8 cellular contexts compared by ENCODE assay signal in genomic region chr18:48934708-48935432, GRCh38. TPM values are rescaled to one million over a fixed set of nuclear protein-coding genes. Genes with fewer than 3 reads are reported as not detected.
A peak's percentile ranks its signal among the peaks of the same experiment; 100 is the strongest.
DNase-seq lines count a peak whose midpoint lies in the region; ATAC-seq and TF ChIP-seq lines count a peak whose summit lies in the region.

No MANE protein-coding gene starts in this region.

- no peaks in the 10 kb centered on the region for H3K36me3 Mint-ChIP-seq in activated CD4-positive, alpha-beta memory T cell treated with anti-CD3 and anti-CD28 coated beads for 36 hours

- H4K20me1 ChIP-seq in hepatocyte (ENCODE audit: insufficient read depth, poor library complexity, severe bottlenecking): peaks cover 96% of the 10 kb centered on the region

- H3K27me3 Mint-ChIP-seq in activated CD4-positive, alpha-beta memory T cell treated with anti-CD3 and anti-CD28 coated beads for 36 hours: no peaks in the 10 kb centered on the region

- TF ChIP-seq CTCF in 22Rv1 (IDR thresholded peaks at IDR 0.05) (no peak), hepatocyte (IDR thresholded peaks at IDR 0.05; ENCODE audit: poor library complexity) (no peak), testis (IDR thresholded peaks at IDR 0.05) (no peak)

- POLR2A ChIA-PET in activated CD4-positive, alpha-beta memory T cell treated with anti-CD3 and anti-CD28 coated beads for 36 hours (lab: Charles Lee): interaction anchor here (0.6 to 3.5 kb wide), 3 partner anchors 18 to 779 kb away, joined by 3 to 24 read pairs (median 3); partner anchors contain the start of genes C18orf32 and SMAD7

- CTCF ChIA-PET in activated CD4-positive, alpha-beta memory T cell treated with anti-CD3 and anti-CD28 coated beads for 36 hours (lab: Charles Lee): interaction anchor here (1.2 kb wide), 1 partner anchor 10 kb away, joined by 3 read pairs; no protein-coding TSS in a partner anchor

- 55% methylated on average over 14 of the region's 14 CpGs for WGBS in hepatocyte (ENCODE audit: low lambda C conversion rate, missing lambda C conversion rate)
- WGBS in testis, 2 donors: 38 to 58% methylated on average over 12 to 14 of the region's 14 CpGs

- H3K9me2 ChIP-seq in hepatocyte (replicated peaks; ENCODE audit: insufficient read depth): no peaks in the 10 kb centered on the region

- peak overlapping the region; percentile 76 for H3K27ac Mint-ChIP-seq in activated CD4-positive, alpha-beta memory T cell treated with anti-CD3 and anti-CD28 coated beads for 36 hours

- H3K27ac ChIP-seq in 22Rv1: peak overlapping the region; percentile 94
- peak overlapping the region; percentile 94 for H3K27ac ChIP-seq in hepatocyte
- peak overlapping the region in 1 of 2 donors; percentile 78 for H3K27ac ChIP-seq in testis

- TF ChIP-seq POLR2A in testis (IDR thresholded peaks at IDR 0.05): no peak

- peaks cover 97% of the 10 kb centered on the region for H3K79me2 ChIP-seq in hepatocyte

- H2AFZ ChIP-seq in hepatocyte: no peak overlapping the region

- peak overlapping the region; percentile 40 for H3K4me3 Mint-ChIP-seq in activated CD4-positive, alpha-beta memory T cell treated with anti-CD3 and anti-CD28 coated beads for 36 hours

- intact Hi-C loops in activated CD4-positive, alpha-beta memory T cell treated with anti-CD3 and anti-CD28 coated beads for 36 hours (cut with micrococcal nuclease): loop anchor here (5.0 to 10.0 kb wide), 3 partner anchors 232 to 1350 kb away; partner anchors contain the start of genes CXXC1 and MBD1
- intact Hi-C loops in testis (cut with DNase I; ENCODE audit: low total_unique reads): no loop called here

- peak overlapping the region; percentile 72 for H3K4me2 ChIP-seq in hepatocyte

- H3K4me1 ChIP-seq in hepatocyte (ENCODE audit: insufficient read depth): peaks cover 94% of the 10 kb centered on the region
- peaks cover 42% of the 10 kb centered on the region for H3K4me1 ChIP-seq in testis

- H3K4me3 ChIP-seq in hepatocyte (no peak overlapping the region), testis (no peak overlapping the region)

- H3K27me3 ChIP-seq in hepatocyte (no peaks in the 10 kb centered on the region), testis (no peaks in the 10 kb centered on the region)

- ATAC-seq in GM19023 (IDR thresholded peaks at IDR 0.05; ENCODE audit: unreplicated experiment) (peak; percentile 54), HG03354 (IDR thresholded peaks at IDR 0.05; ENCODE audit: poor library complexity, severe bottlenecking, unreplicated experiment) (peak; percentile 44)

- H3K4me1 Mint-ChIP-seq in activated CD4-positive, alpha-beta memory T cell treated with anti-CD3 and anti-CD28 coated beads for 36 hours (ENCODE audit: low read depth): peaks cover 89% of the 10 kb centered on the region

- no peaks in the 10 kb centered on the region for H3K9me3 Mint-ChIP-seq in activated CD4-positive, alpha-beta memory T cell treated with anti-CD3 and anti-CD28 coated beads for 36 hours

- H3K9me3 ChIP-seq in hepatocyte (ENCODE audit: low read depth) (no peaks in the 10 kb centered on the region), testis (no peaks in the 10 kb centered on the region)

- no peaks in the 10 kb centered on the region for H3K36me3 ChIP-seq in hepatocyte (replicated peaks; ENCODE audit: insufficient read depth, low read depth)
- no peaks in the 10 kb centered on the region for H3K36me3 ChIP-seq in testis (ENCODE audit: low read depth, missing control alignments)

- no peak for DNase-seq in activated CD4-positive, alpha-beta memory T cell treated with anti-CD3 and anti-CD28 coated beads for 36 hours
- DNase-seq in hepatocyte (ENCODE audit: low spot score) (no peak), testis (peak; percentile 47)
- DNase-seq in activated CD4-positive, alpha-beta T cell treated with anti-CD3 and anti-CD28 coated beads for 1 hour: no peak
- no peak for DNase-seq in activated CD4-positive, CD25-positive, alpha-beta regulatory T cell treated with anti-CD3 and anti-CD28 coated beads, Interleukin-2, amount 50 U/mL, for 72 hours

RNA-seq across cellular contexts. Expression of gene SMAD7, which starts 15.9 kb away (rescaled TPM):
- 10 to 100 TPM; 13.6 to 14.4 TPM for total RNA-seq in activated CD4-positive, alpha-beta memory T cell treated with anti-CD3 and anti-CD28 coated beads for 36 hours
- total RNA-seq in hepatocyte (66.2 and 71.1 TPM in 2 replicates), testis (10 to 100 TPM in 1 of 2 donors, 1 to 10 TPM in 1; 9.8 to 14.6 TPM)
- polyA plus RNA-seq in hepatocyte (61.5 and 65.4 TPM in 2 replicates), testis (ENCODE audit: insufficient read depth, low read depth, low replicate concordance) (7.5 TPM)
